ENCODE assay signal across 8 cellular contexts in the genomic region with DNA sequence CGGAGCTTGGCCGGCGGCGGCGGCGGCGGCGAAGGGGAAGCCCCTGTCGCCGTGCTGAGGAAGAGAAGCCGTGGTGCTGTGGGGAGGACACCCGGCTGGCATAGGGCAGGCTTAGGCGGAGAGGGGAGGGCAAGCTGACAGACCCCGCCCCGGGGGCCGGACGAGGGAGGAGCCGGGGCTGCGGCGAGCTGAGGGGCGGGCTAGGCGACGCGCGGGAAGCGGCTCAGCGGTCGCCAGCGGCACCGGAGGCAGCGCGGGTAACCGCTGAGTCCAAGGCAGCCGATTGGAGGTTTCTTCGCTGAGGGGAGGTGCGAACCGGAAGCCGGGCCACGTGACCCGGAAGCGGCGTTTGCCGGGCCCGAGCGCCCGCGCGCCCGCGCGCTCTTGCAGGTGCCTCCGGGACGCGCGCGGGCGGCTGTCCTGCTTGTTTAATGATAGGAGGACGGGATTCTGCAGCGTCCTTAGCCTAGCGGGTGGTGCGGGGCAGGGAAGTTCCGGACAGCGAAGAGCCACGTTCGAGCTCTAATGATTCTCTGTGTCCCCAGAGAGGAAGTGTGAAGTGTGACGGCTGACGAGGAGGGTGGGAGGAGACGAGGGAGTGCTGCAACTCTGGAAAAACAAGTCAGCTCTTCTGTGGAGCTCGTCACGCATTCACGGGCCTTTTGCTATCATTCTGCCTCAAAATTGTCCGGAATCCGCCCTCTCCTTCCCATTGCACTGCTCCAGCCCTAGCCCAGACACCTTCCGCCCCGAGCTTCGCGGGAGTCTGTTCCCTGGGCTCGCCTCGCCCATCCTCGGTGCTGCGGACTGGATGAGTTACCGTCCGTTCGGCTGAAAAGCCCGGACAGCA. TPM values are rescaled to one million over a fixed set of nuclear protein-coding genes. Genes with fewer than 3 reads are reported as not detected.
A peak's percentile ranks its signal among the peaks of the same experiment; 100 is the strongest.
DNase-seq lines count a peak whose midpoint lies in the region; ATAC-seq and TF ChIP-seq lines count a peak whose summit lies in the region.

Gene AP1S2 (minus strand): TSS at position 102 of the 850 bp plus-strand sequence. CDS start 2,289 bp downstream, outside the sequence.

- TF ChIP-seq CTCF in epithelial cell of esophagus (IDR thresholded peaks at IDR 0.05; ENCODE audit: insufficient read depth, low read depth, low read length, missing control alignments) (no peak), mucosa of descending colon (IDR thresholded peaks at IDR 0.05) (no peak)

- no peaks in the 10 kb centered on the region for H3K4me1 ChIP-seq in mucosa of descending colon (ENCODE audit: low read depth)

- ATAC-seq in GM21619 (IDR thresholded peaks at IDR 0.05; ENCODE audit: unreplicated experiment) (peak; percentile 94), mucosa of descending colon (peak; percentile 98)

- DNase-seq in DMS153 (lab: John Stamatoyannopoulos, UW) = peak; percentile 93
- peak; percentile 60 for DNase-seq in OCI-M2 (lab: John Stamatoyannopoulos, UW; ENCODE audit: unreplicated experiment)
- peak; percentile 85 for DNase-seq in activated T-cell treated with anti-CD3 and anti-CD28 coated beads for 4 hours
- peak; percentile 94 for DNase-seq in epithelial cell of esophagus (ENCODE audit: low read depth)
- peak; percentile 90 to 98 (median 95) for DNase-seq in mucosa of descending colon
- DNase-seq in stimulated activated CD8-positive, alpha-beta memory T cell treated with anti-CD3 and anti-CD28 coated beads, Interleukin-4, amount 100 ng/mL, for 1 hour (ENCODE audit: low read depth in 2 of 2, low spot score in 1 of 2) = peak; percentile 88

- H3K4me3 ChIP-seq in epithelial cell of esophagus (ENCODE audit: low read length) (peak within 1 kb of the TSS; percentile 64), mucosa of descending colon (peak within 1 kb of the TSS; percentile 44)

- H3K36me3 ChIP-seq in mucosa of descending colon (ENCODE audit: low read depth) = no peaks in the 10 kb centered on the region

- no peak for TF ChIP-seq RAD21 in Ishikawa (IDR thresholded peaks at IDR 0.05; ENCODE audit: low read depth)

- H3K9me3 ChIP-seq in mucosa of descending colon = no peaks in the 10 kb centered on the region

- no peak for TF ChIP-seq EP300 in Ishikawa (IDR thresholded peaks at IDR 0.05; ENCODE audit: borderline replicate concordance)

- intact Hi-C loops in mucosa of descending colon (cut with DNase I, micrococcal nuclease) = no loop called here

TF ChIP-seq in Ishikawa, 13 proteins besides CTCF, POLR2A, EP300 and RAD21:
- TF ChIP-seq MAX (IDR thresholded peaks at IDR 0.05) (no peak; the same call in 1 of the 2 replicates), USF1 (IDR thresholded peaks at IDR 0.05) (peak; percentile 93), TEAD4 (IDR thresholded peaks at IDR 0.05) (no peak), ZBTB7A (IDR thresholded peaks at IDR 0.05; ENCODE audit: low read depth) (0 out of 2 replicates have a peak, but pooled peaks have one; percentile 12)
TF ChIP-seq in Ishikawa: peak in this region for 2.

RNA-seq across cellular contexts. Expression of gene AP1S2, which starts in this region (rescaled TPM):
- total RNA-seq in mucosa of descending colon = 10 to 100 TPM; 10.9 to 45.2 (median 16.0) TPM

Comparison
In these comparisons a context has a peak if more than half of its experiments do, and no peak if none do; other contexts are left out.
1. Peak in every context shown above with its lines: DNase-seq, ATAC-seq and H3K4me3 ChIP-seq.